1 cellular context compared by ENCODE assay signal in genomic region chr7:151688236-151688780, GRCh38.
TF ChIP-seq lines count a peak whose summit lies in the region.

No MANE protein-coding gene starts in this region.

TF ChIP-seq in H1, 55 proteins besides CTCF, POLR2A, EP300 and RAD21 (continued from another document):
- TF ChIP-seq BRCA1 (IDR thresholded peaks at IDR 0.05; ENCODE audit: low read depth, low read length) = no peak
- no peak for TF ChIP-seq TAF7 (optimal IDR thresholded peaks at IDR 0.05; ENCODE audit: borderline replicate concordance, low read depth, low read length)
- TF ChIP-seq TEAD4 (IDR thresholded peaks at IDR 0.05; ENCODE audit: low read depth, low read length) = no peak
- TF ChIP-seq HDAC6 (IDR thresholded peaks at IDR 0.05; ENCODE audit: low read depth, low read length) = no peak
- TF ChIP-seq EGR1 (IDR thresholded peaks at IDR 0.05; ENCODE audit: borderline replicate concordance, low read depth, low read length) = no peak
TF ChIP-seq in H1: peak in this region for 0.
